1 cellular context compared by ENCODE assay signal in the genomic region with DNA sequence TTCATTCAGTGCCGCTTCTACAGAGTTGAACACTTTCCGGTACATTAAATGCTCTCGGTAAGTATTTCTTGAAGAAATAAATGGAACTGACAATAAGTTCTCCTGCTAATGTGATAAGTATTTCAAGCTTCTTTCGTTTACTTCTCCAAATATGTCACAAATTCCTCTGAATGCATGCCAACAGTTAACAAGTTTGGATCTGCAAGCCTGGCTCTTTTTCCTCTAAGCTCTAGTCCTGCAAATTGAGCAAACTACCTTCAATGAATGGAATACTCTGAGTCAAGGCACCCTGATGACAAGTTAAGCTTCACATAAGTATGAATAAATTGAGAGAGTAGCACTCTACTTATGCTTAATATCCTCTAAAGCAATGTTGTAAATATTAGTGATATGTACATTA.
TF ChIP-seq lines count a peak whose summit lies in the region.

No MANE protein-coding gene starts in this region.

TF ChIP-seq in WTC11, 78 proteins besides CTCF, POLR2A, EP300 and RAD21 (continued from another document):
- TF ChIP-seq, protein P1, sequence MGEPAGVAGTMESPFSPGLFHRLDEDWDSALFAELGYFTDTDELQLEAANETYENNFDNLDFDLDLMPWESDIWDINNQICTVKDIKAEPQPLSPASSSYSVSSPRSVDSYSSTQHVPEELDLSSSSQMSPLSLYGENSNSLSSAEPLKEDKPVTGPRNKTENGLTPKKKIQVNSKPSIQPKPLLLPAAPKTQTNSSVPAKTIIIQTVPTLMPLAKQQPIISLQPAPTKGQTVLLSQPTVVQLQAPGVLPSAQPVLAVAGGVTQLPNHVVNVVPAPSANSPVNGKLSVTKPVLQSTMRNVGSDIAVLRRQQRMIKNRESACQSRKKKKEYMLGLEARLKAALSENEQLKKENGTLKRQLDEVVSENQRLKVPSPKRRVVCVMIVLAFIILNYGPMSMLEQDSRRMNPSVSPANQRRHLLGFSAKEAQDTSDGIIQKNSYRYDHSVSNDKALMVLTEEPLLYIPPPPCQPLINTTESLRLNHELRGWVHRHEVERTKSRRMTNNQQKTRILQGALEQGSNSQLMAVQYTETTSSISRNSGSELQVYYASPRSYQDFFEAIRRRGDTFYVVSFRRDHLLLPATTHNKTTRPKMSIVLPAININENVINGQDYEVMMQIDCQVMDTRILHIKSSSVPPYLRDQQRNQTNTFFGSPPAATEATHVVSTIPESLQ (CRISPR knock-in tag; IDR thresholded peaks at IDR 0.05) = no peak
- TF ChIP-seq GRHL2 (CRISPR knock-in tag; IDR thresholded peaks at IDR 0.05; ENCODE audit: insufficient replicate concordance, severe bottlenecking) (no peak), EMX1 (CRISPR knock-in tag; IDR thresholded peaks at IDR 0.05) (no peak), SP1 (CRISPR knock-in tag; conservative IDR thresholded peaks at IDR 0.05) (no peak), TEAD4 (CRISPR knock-in tag; IDR thresholded peaks at IDR 0.05) (no peak), ATF1 (CRISPR knock-in tag; IDR thresholded peaks at IDR 0.05) (no peak), ZBTB21 (CRISPR knock-in tag; IDR thresholded peaks at IDR 0.05; ENCODE audit: borderline replicate concordance) (no peak), ZNF317 (CRISPR knock-in tag; IDR thresholded peaks at IDR 0.05; ENCODE audit: borderline replicate concordance, low read depth) (no peak), ZNF671 (CRISPR knock-in tag; IDR thresholded peaks at IDR 0.05) (no peak)
- TF ChIP-seq, protein P2, sequence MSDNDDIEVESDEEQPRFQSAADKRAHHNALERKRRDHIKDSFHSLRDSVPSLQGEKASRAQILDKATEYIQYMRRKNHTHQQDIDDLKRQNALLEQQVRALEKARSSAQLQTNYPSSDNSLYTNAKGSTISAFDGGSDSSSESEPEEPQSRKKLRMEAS (CRISPR knock-in tag; IDR thresholded peaks at IDR 0.05) = no peak
- TF ChIP-seq, protein P3, sequence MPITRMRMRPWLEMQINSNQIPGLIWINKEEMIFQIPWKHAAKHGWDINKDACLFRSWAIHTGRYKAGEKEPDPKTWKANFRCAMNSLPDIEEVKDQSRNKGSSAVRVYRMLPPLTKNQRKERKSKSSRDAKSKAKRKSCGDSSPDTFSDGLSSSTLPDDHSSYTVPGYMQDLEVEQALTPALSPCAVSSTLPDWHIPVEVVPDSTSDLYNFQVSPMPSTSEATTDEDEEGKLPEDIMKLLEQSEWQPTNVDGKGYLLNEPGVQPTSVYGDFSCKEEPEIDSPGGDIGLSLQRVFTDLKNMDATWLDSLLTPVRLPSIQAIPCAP (CRISPR knock-in tag; IDR thresholded peaks at IDR 0.05) = no peak
- TF ChIP-seq, protein P4, sequence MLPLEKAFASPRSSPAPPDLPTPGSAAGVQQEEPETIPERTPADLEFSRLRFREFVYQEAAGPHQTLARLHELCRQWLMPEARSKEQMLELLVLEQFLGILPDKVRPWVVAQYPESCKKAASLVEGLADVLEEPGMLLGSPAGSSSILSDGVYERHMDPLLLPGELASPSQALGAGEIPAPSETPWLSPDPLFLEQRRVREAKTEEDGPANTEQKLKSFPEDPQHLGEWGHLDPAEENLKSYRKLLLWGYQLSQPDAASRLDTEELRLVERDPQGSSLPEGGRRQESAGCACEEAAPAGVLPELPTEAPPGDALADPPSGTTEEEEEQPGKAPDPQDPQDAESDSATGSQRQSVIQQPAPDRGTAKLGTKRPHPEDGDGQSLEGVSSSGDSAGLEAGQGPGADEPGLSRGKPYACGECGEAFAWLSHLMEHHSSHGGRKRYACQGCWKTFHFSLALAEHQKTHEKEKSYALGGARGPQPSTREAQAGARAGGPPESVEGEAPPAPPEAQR (CRISPR knock-in tag; IDR thresholded peaks at IDR 0.05) = no peak
- TF ChIP-seq, protein P5, sequence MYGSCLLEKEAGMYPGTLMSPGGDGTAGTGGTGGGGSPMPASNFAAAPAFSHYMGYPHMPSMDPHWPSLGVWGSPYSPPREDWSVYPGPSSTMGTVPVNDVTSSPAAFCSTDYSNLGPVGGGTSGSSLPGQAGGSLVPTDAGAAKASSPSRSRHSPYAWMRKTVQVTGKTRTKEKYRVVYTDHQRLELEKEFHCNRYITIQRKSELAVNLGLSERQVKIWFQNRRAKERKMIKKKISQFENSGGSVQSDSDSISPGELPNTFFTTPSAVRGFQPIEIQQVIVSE (CRISPR knock-in tag; IDR thresholded peaks at IDR 0.05; ENCODE audit: borderline replicate concordance) = no peak
- TF ChIP-seq, protein P6, sequence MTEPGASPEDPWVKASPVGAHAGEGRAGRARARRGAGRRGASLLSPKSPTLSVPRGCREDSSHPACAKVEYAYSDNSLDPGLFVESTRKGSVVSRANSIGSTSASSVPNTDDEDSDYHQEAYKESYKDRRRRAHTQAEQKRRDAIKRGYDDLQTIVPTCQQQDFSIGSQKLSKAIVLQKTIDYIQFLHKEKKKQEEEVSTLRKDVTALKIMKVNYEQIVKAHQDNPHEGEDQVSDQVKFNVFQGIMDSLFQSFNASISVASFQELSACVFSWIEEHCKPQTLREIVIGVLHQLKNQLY (CRISPR knock-in tag; IDR thresholded peaks at IDR 0.05) = no peak
- TF ChIP-seq, protein P7, sequence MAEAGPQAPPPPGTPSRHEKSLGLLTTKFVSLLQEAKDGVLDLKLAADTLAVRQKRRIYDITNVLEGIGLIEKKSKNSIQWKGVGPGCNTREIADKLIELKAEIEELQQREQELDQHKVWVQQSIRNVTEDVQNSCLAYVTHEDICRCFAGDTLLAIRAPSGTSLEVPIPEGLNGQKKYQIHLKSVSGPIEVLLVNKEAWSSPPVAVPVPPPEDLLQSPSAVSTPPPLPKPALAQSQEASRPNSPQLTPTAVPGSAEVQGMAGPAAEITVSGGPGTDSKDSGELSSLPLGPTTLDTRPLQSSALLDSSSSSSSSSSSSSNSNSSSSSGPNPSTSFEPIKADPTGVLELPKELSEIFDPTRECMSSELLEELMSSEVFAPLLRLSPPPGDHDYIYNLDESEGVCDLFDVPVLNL (CRISPR knock-in tag; IDR thresholded peaks at IDR 0.05; ENCODE audit: borderline replicate concordance, low read depth) = no peak
TF ChIP-seq in WTC11: peak in this region for 0.
